8 cellular contexts compared by ENCODE assay signal in the genomic region with DNA sequence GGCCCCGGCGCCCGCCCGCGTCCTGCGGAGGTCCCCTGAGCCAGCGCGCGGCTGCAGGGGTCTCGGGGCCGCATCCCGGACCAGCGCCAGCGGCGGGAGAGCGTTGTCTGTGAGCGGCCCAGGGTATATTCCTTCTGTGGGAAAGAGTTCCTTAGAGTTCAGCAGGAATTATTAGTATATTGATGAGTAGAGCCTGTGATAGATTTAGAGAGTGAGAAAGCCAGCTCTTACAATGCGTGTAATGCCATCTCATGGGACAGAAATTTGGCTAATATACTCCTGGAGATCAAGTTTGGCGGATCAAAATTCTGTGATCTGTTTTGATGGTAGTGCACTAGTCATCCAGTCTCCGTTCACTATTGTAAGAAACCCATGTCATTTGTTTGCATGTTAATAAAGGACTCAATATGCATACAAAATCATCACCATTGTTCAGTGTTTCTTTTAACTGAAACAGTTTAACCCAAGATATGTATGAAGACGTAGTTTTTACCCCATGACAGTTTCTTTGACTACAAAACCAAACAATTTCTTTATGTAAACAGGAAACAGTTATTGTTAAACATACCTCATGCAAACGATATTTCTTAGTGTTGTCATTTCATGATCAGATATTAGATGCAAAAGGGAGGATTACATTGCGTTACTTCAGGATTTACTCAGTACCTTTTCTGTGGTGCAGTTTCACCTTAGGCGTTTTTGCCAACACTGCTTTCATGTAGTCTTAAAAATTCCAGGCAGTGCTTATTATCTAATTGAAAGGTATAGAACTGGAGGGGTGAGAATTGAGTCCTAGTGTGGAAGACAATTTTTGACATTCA. TPM values are rescaled to one million over a fixed set of nuclear protein-coding genes. Genes with fewer than 3 reads are reported as not detected.
DNase-seq lines count a peak whose midpoint lies in the region; ATAC-seq and TF ChIP-seq lines count a peak whose summit lies in the region.

No MANE protein-coding gene starts in this region.

- H3K4me3 Mint-ChIP-seq in dendritic cell treated with granulocyte-macrophage colony-stimulating factor and Interleukin-4, amounts not matched to agents 40 ng/mL and 50 ng/mL, for 4 days: peak overlapping the region; percentile 80
- H3K4me3 Mint-ChIP-seq in naive B cell: peak overlapping the region; percentile 78 to 91 (median 86)

- no peaks in the 10 kb centered on the region for H3K36me3 Mint-ChIP-seq in dendritic cell treated with granulocyte-macrophage colony-stimulating factor and Interleukin-4, amounts not matched to agents 40 ng/mL and 50 ng/mL, for 4 days (ENCODE audit: low read depth)
- peaks cover 0 to 11% of the 10 kb centered on the region in 2 donors for H3K36me3 Mint-ChIP-seq in naive B cell

- DNase-seq in naive B cell (no peak), kidney glomerular epithelial cell (lab: John Stamatoyannopoulos, UW) (no peak), globus pallidus (ENCODE audit: low spot score) (no peak)

- no peak overlapping the region for H3K27ac Mint-ChIP-seq in dendritic cell treated with granulocyte-macrophage colony-stimulating factor and Interleukin-4, amounts not matched to agents 40 ng/mL and 50 ng/mL, for 4 days
- H3K27ac Mint-ChIP-seq in naive B cell: peak overlapping the region in 1 of 6 donors; percentile 34

- no peaks in the 10 kb centered on the region for H3K9me3 Mint-ChIP-seq in dendritic cell treated with granulocyte-macrophage colony-stimulating factor and Interleukin-4, amounts not matched to agents 40 ng/mL and 50 ng/mL, for 4 days
- peaks cover 0 to 5% (median 0%) of the 10 kb centered on the region in 7 donors for H3K9me3 Mint-ChIP-seq in naive B cell

- ATAC-seq in HG03520 (IDR thresholded peaks at IDR 0.05; ENCODE audit: unreplicated experiment): peak; percentile 11
- no peak for ATAC-seq in naive B cell (ENCODE audit: low read depth in 2 of 2)
- ATAC-seq in HG03139 (IDR thresholded peaks at IDR 0.05; ENCODE audit: unreplicated experiment): no peak
- no peak for ATAC-seq in HG02610 (IDR thresholded peaks at IDR 0.05; ENCODE audit: unreplicated experiment)

- no peak for TF ChIP-seq CTCF in C4-2B (conservative IDR thresholded peaks at IDR 0.05)

- H3K4me1 Mint-ChIP-seq in dendritic cell treated with granulocyte-macrophage colony-stimulating factor and Interleukin-4, amounts not matched to agents 40 ng/mL and 50 ng/mL, for 4 days (ENCODE audit: low read depth): no peaks in the 10 kb centered on the region
- peaks cover 7 to 13% (median 12%) of the 10 kb centered on the region in 3 donors for H3K4me1 Mint-ChIP-seq in naive B cell

- intact Hi-C loops in dendritic cell treated with granulocyte-macrophage colony-stimulating factor and Interleukin-4, amounts not matched to agents 40 ng/mL and 50 ng/mL, for 4 days (cut with micrococcal nuclease): loop anchor here (1.0 to 5.0 kb wide), 4 partner anchors 113 to 932 kb away; partner anchors contain the start of gene PARP4

- H3K27me3 Mint-ChIP-seq in dendritic cell treated with granulocyte-macrophage colony-stimulating factor and Interleukin-4, amounts not matched to agents 40 ng/mL and 50 ng/mL, for 4 days: peaks cover 46% of the 10 kb centered on the region
- H3K27me3 Mint-ChIP-seq in naive B cell: peaks cover 38 to 52% (median 41%) of the 10 kb centered on the region in 3 donors

- H3K27ac ChIP-seq in C4-2B: peak overlapping the region; percentile 69

RNA-seq across cellular contexts. Expression of gene TNFRSF19, which starts 9.9 kb away (rescaled TPM):
- 1 to 10 TPM in 2 of 6 donors, under 1 TPM in 2, not detected in 2; 0.54 to 1.9 (median 1.3) TPM for polyA plus RNA-seq in naive B cell (ENCODE audit: low read depth in 6 of 6)
